23 cellular contexts compared by ENCODE assay signal in the genomic region with DNA sequence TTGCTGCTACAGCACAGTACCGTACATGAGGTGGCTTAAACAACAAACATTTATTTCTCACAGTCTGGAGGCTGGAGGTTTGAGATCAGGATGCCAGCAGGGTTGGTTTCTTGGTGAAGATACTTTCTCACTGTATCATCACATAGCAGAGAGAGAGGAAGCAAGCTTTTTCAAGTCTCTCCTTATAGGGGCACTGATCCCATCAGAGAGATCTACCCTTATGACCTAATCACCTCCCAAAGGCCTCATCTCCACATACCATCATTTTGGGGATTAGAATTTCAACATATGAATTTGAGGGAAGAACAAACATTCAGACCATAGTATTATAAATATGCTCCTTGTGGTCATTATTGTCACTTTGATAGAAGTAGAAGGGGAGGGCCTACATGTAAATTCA.
DNase-seq lines count a peak whose midpoint lies in the region; ATAC-seq and TF ChIP-seq lines count a peak whose summit lies in the region.
"Had no signal": no experiment of that assay in that cellular context is flagged by ENCODE, and none has a peak within 500 bp of the region (broad histone marks: within the 10 kb centered on the region; RNA-seq: fewer than 3 reads in every experiment).

No MANE protein-coding gene starts in this region.

- no peak for ATAC-seq in HG03442 (IDR thresholded peaks at IDR 0.05; ENCODE audit: unreplicated experiment)
- ATAC-seq: GM12878, K562, SK-N-SH treated with all-trans-retinoic acid at 6 μM for 48 hours had no signal

- no peak for TF ChIP-seq EP300 in stomach (IDR thresholded peaks at IDR 0.05)

- TF ChIP-seq CTCF in HFFc6 (IDR thresholded peaks at IDR 0.05): no peak
- TF ChIP-seq CTCF in stomach (IDR thresholded peaks at IDR 0.05): no peak

- peaks cover 2% of the 10 kb centered on the region for H3K9me3 ChIP-seq in trophoblast cell (ENCODE audit: insufficient read depth, low read depth, low read length)
- peaks cover 0 to 11% (median 7%) of the 10 kb centered on the region in 4 donors for H3K9me3 ChIP-seq in stomach
- H3K9me3 ChIP-seq: Peyer's patch had no signal

- H3K36me3 ChIP-seq in trophoblast cell (ENCODE audit: control insufficient read depth in 1 of 2, insufficient read depth in 2 of 2, low read length in 2 of 2) (no peaks in the 10 kb centered on the region), stomach (no peaks in the 10 kb centered on the region)
- H3K36me3 ChIP-seq: Peyer's patch had no signal

- no peak overlapping the region for H3K4me3 Mint-ChIP-seq in HFFc6
- H3K4me3 Mint-ChIP-seq: B cell had no signal

- peaks cover 17 to 26% of the 10 kb centered on the region in 2 experiments for H3K4me1 ChIP-seq in trophoblast cell (ENCODE audit: control insufficient read depth in 1 of 2, insufficient read depth in 2 of 2, low read length in 2 of 2)
- peaks cover 16 to 39% (median 31%) of the 10 kb centered on the region in 4 donors for H3K4me1 ChIP-seq in stomach

- no peak overlapping the region for H3K9ac ChIP-seq in trophoblast cell (ENCODE audit: low read length)

- H2AFZ ChIP-seq in trophoblast cell (ENCODE audit: insufficient read depth, low read length, poor library complexity): no peak overlapping the region

- H2BK12ac ChIP-seq in trophoblast cell (ENCODE audit: low read length): no peak overlapping the region

- H4K8ac ChIP-seq in trophoblast cell (ENCODE audit: low read depth, low read length): no peak overlapping the region

- no peaks in the 10 kb centered on the region for H3K27me3 ChIP-seq in trophoblast cell (ENCODE audit: insufficient read depth, low read length)
- H3K27me3 ChIP-seq in stomach: no peaks in the 10 kb centered on the region
- H3K27me3 ChIP-seq: Peyer's patch had no signal

- peaks cover 10% of the 10 kb centered on the region for H3K79me1 ChIP-seq in trophoblast cell (ENCODE audit: low read length)

- TF ChIP-seq POLR2A in stomach (IDR thresholded peaks at IDR 0.05): no peak

- H4K12ac ChIP-seq in trophoblast cell (ENCODE audit: low read depth, low read length): no peak overlapping the region

- H3K27ac ChIP-seq in trophoblast cell (ENCODE audit: low read depth, low read length) (no peak overlapping the region), stomach (no peak overlapping the region)

- no peaks in the 10 kb centered on the region for H3K79me2 ChIP-seq in trophoblast cell (ENCODE audit: control insufficient read depth, insufficient read depth, low read length, poor library complexity)

- no peak overlapping the region for H3K27ac Mint-ChIP-seq in HFFc6
- H3K27ac Mint-ChIP-seq: B cell had no signal

- H3K4me3 ChIP-seq in trophoblast cell (ENCODE audit: low read depth, low read length) (no peak overlapping the region), stomach (no peak overlapping the region)
- H3K4me3 ChIP-seq: GM12878, K562, Peyer's patch had no signal

- H3K23ac ChIP-seq in trophoblast cell (ENCODE audit: low read length): no peak overlapping the region

- peaks cover 19% of the 10 kb centered on the region; the same call in 1 of the 2 replicates for H3K9me3 Mint-ChIP-seq in HFFc6

- peaks cover 7% of the 10 kb centered on the region for H3K27me3 Mint-ChIP-seq in HFFc6 (ENCODE audit: insufficient read depth)

- WGBS in trophoblast cell (ENCODE audit: extremely low coverage, insufficient coverage, insufficient read length): no CpG with 5 or more reads among the region's 1 CpG
- 68 to 80% (median 72%) methylated on average over 1 of the region's 1 CpG for WGBS in stomach, 5 donors

- no peak overlapping the region for H2AK5ac ChIP-seq in trophoblast cell (ENCODE audit: low read length)

- no peak overlapping the region for H2BK120ac ChIP-seq in trophoblast cell (ENCODE audit: insufficient read depth, low read length, poor library complexity)

- no peak overlapping the region for H3K4ac ChIP-seq in trophoblast cell (ENCODE audit: low read depth, low read length)

- H2BK5ac ChIP-seq in trophoblast cell (ENCODE audit: low read depth, low read length, poor library complexity): no peak overlapping the region

- intact Hi-C loops in stomach (cut with DNase I; ENCODE audit: low total_unique reads): loop anchor here (10.0 kb wide), 2 partner anchors 113 to 643 kb away; no protein-coding TSS in a partner anchor

- H4K91ac ChIP-seq in trophoblast cell (ENCODE audit: low read depth, low read length): peak overlapping the region; percentile 41

- peak; percentile 18 for DNase-seq in AG08395 (ENCODE audit: low spot score)
- DNase-seq in HFFc6: peak; percentile 61
- DNase-seq in fibroblast of gingiva (ENCODE audit: low read depth): peak; percentile 5
- peak; percentile 5 to 7 for DNase-seq in trophoblast cell
- DNase-seq in stomach: no peak
- no peak for DNase-seq in iPS-NIHi11 (ENCODE audit: low spot score)
- DNase-seq in superior temporal gyrus (ENCODE audit: extremely low spot score): no peak
- DNase-seq: ACHN, H7, MM.1S, NCI-H1048, NCI-H1436 treated with DMSO at 0.1 percent for 48 hours, NCI-H2081, NCI-H2171, NCI-H345, NCI-H524, NCI-H82 had no signal

- H3K14ac ChIP-seq in trophoblast cell (ENCODE audit: low read length): no peak overlapping the region

- 0 out of 2 replicates have a peak, but pooled peaks cover 6% of the 10 kb centered on the region for H3K36me3 Mint-ChIP-seq in HFFc6 (ENCODE audit: low read depth)

- no peak overlapping the region for H3K18ac ChIP-seq in trophoblast cell (ENCODE audit: low read length)

- H3K4me1 Mint-ChIP-seq in HFFc6 (ENCODE audit: low read depth): peaks cover 22% of the 10 kb centered on the region
- H3K4me1 Mint-ChIP-seq: B cell had no signal

- no peak overlapping the region for H3K4me2 ChIP-seq in trophoblast cell (ENCODE audit: low read length)

Comparison
In these comparisons a context has a peak if more than half of its experiments do, and no peak if none do; other contexts are left out.
1. DNase-seq: peak in AG08395 (single experiment), HFFc6 (single experiment), fibroblast of gingiva (single experiment) and trophoblast cell (2 of 2); none in stomach (single experiment), iPS-NIHi11 (single experiment) and superior temporal gyrus (single experiment).